ENCODE assay signal across 8 cellular contexts in the genomic region with DNA sequence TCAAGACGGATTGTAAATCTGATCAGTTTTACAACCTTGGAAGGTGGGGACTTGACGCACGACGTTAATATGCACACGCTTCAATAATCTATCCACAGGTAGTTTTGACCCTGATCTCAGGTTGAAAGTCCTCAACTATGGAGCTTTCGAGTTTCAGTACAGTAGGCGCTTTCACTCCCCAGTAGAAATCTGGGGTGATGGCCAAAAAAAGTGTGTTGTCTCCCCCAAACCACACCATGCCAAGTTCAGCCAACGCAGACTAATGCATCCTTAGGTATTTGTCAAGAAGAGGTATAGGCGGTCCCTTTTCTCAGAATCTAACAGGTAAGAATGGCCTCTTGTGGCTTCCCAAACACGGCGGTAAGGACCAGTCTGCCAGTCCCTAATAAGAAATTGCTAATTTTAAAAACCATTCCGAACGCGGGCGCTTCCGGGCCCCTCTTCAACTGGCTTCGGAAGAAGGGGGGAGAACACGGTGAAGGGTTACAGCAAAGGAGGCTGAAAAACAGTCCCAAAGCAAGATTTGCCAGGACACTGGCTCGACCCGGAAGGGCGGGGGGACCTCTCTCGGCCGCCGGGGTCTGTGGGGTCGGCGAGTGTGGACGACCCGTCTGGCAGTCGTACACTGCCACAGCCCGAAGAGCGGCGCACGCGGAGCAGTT. TPM values are rescaled to one million over a fixed set of nuclear protein-coding genes. Genes with fewer than 3 reads are reported as not detected.
DNase-seq lines count a peak whose midpoint lies in the region; ATAC-seq, FAIRE-seq and TF ChIP-seq lines count a peak whose summit lies in the region.

No MANE protein-coding gene starts in this region.

- intact Hi-C loops in kidney (cut with DNase I), result no loop called here

- H3K36me3 Mint-ChIP-seq in activated CD8-positive, alpha-beta memory T cell treated with anti-CD3 and anti-CD28 coated beads, Interleukin-2, amount 10 ng/mL, durations not matched to agents 7 days and 5 days, result peaks cover 34% of the 10 kb centered on the region

- no peak for ATAC-seq in activated CD8-positive, alpha-beta memory T cell treated with anti-CD3 and anti-CD28 coated beads, Interleukin-2, amount 10 ng/mL, durations not matched to agents 7 days and 5 days

- peak overlapping the region; percentile 98 for H3K4me3 ChIP-seq in HUES6 (ENCODE audit: low read depth, low read length)
- peak overlapping the region; percentile 94 to 97 for H3K4me3 ChIP-seq in kidney (ENCODE audit: low read length in 2 of 2)

- H3K27ac ChIP-seq in HUES6 (ENCODE audit: low read depth, low read length) (peak overlapping the region; percentile 25; the same call in 1 of the 2 replicates), kidney (ENCODE audit: low read depth in 2 of 2, low read length in 2 of 2) (peak overlapping the region in 1 of 2 donors; percentile 97), substantia nigra (ENCODE audit: low read depth, low read length, poor library complexity, severe bottlenecking) (peak overlapping the region; percentile 67)

- no peak for FAIRE-seq in kidney (lab: Jason Lieb, UNC)

- H3K27ac Mint-ChIP-seq in activated CD8-positive, alpha-beta memory T cell treated with anti-CD3 and anti-CD28 coated beads, Interleukin-2, amount 10 ng/mL, durations not matched to agents 7 days and 5 days, result peak overlapping the region; percentile 95

- peaks cover 54% of the 10 kb centered on the region for H3K4me1 Mint-ChIP-seq in activated CD8-positive, alpha-beta memory T cell treated with anti-CD3 and anti-CD28 coated beads, Interleukin-2, amount 10 ng/mL, durations not matched to agents 7 days and 5 days

- H3K9me3 ChIP-seq in HUES6 (ENCODE audit: control insufficient read depth, insufficient read depth, low read depth, low read length) (no peaks in the 10 kb centered on the region), kidney (ENCODE audit: control insufficient read depth in 1 of 2, low read length in 2 of 2) (no peaks in the 10 kb centered on the region)

- H3K27me3 ChIP-seq in HUES6 (ENCODE audit: control insufficient read depth, insufficient read depth, low read length), result no peaks in the 10 kb centered on the region

- no peak for DNase-seq in activated CD8-positive, alpha-beta memory T cell treated with anti-CD3 and anti-CD28 coated beads, Interleukin-2, amount 10 ng/mL, durations not matched to agents 7 days and 5 days
- no peak for DNase-seq in activated CD8-positive, alpha-beta memory T cell treated with anti-CD3 and anti-CD28 coated beads for 24 hours
- peak; percentile 1 for DNase-seq in amniotic epithelial cell (ENCODE audit: low read depth)
- no peak for DNase-seq in kidney
- DNase-seq in substantia nigra (lab: John Stamatoyannopoulos, UW), result peak in 3 of 49 donors; percentile 12 to 28 (median 18)
- no peak for DNase-seq in EL
- DNase-seq in NOMO-1 treated with DMSO at 0.1 percent for 48 hours (lab: John Stamatoyannopoulos, UW; ENCODE audit: unreplicated experiment), result no peak

- CTCF ChIA-PET in activated CD8-positive, alpha-beta memory T cell treated with anti-CD3 and anti-CD28 coated beads, Interleukin-2, amount 10 ng/mL, durations not matched to agents 7 days and 5 days (lab: Charles Lee), result interaction anchor here (0.6 to 2.2 kb wide), 4 partner anchors 10 to 892 kb away, joined by 4 to 8 read pairs (median 5); no protein-coding TSS in a partner anchor

- H3K9ac ChIP-seq in HUES6 (ENCODE audit: low read length), result peak overlapping the region; percentile 96
- H3K9ac ChIP-seq in kidney (ENCODE audit: low read length in 2 of 2), result peak overlapping the region; percentile 30 to 81

- H3K27me3 Mint-ChIP-seq in activated CD8-positive, alpha-beta memory T cell treated with anti-CD3 and anti-CD28 coated beads, Interleukin-2, amount 10 ng/mL, durations not matched to agents 7 days and 5 days, result no peaks in the 10 kb centered on the region

- no peak for TF ChIP-seq CTCF in kidney (IDR thresholded peaks at IDR 0.05; ENCODE audit: borderline replicate concordance, extremely low read depth, insufficient read depth)

- peaks cover 12% of the 10 kb centered on the region; the same call in 1 of the 2 replicates for H3K4me1 ChIP-seq in HUES6 (ENCODE audit: control insufficient read depth, insufficient read depth, low read length)
- peaks cover 5 to 12% of the 10 kb centered on the region in 2 donors for H3K4me1 ChIP-seq in kidney (ENCODE audit: control insufficient read depth in 1 of 2, insufficient read depth in 1 of 2, low read depth in 1 of 2, low read length in 2 of 2)

- peak overlapping the region; percentile 95 for H3K4me3 Mint-ChIP-seq in activated CD8-positive, alpha-beta memory T cell treated with anti-CD3 and anti-CD28 coated beads, Interleukin-2, amount 10 ng/mL, durations not matched to agents 7 days and 5 days

- H3K9me3 Mint-ChIP-seq in activated CD8-positive, alpha-beta memory T cell treated with anti-CD3 and anti-CD28 coated beads, Interleukin-2, amount 10 ng/mL, durations not matched to agents 7 days and 5 days (ENCODE audit: low read depth), result no peaks in the 10 kb centered on the region

- H3K36me3 ChIP-seq in HUES6 (ENCODE audit: control insufficient read depth, insufficient read depth, low read length) (peaks cover 7% of the 10 kb centered on the region), kidney (ENCODE audit: control insufficient read depth in 1 of 2, insufficient read depth in 2 of 2, low read length in 2 of 2) (no peaks in the 10 kb centered on the region)

RNA-seq across cellular contexts. Expression of a gene that starts 0.7 kb away (rescaled TPM):
- total RNA-seq in activated CD8-positive, alpha-beta memory T cell treated with anti-CD3 and anti-CD28 coated beads, Interleukin-2, amount 10 ng/mL, durations not matched to agents 7 days and 5 days, result 10 to 100 TPM; 20.9 to 26.4 TPM
- 13.7 TPM for total RNA-seq in kidney
- 18.0 TPM for polyA plus RNA-seq in kidney (ENCODE audit: insufficient read depth, low read depth, low replicate concordance)

RNA-seq across cellular contexts. Expression of a gene that starts 0.8 kb away (rescaled TPM):
- total RNA-seq in activated CD8-positive, alpha-beta memory T cell treated with anti-CD3 and anti-CD28 coated beads, Interleukin-2, amount 10 ng/mL, durations not matched to agents 7 days and 5 days, result 10 to 100 TPM; 28.0 to 35.5 TPM
- 32.4 TPM for total RNA-seq in kidney
- polyA plus RNA-seq in kidney (ENCODE audit: insufficient read depth, low read depth, low replicate concordance), result 16.5 TPM
